In the genomic region with DNA sequence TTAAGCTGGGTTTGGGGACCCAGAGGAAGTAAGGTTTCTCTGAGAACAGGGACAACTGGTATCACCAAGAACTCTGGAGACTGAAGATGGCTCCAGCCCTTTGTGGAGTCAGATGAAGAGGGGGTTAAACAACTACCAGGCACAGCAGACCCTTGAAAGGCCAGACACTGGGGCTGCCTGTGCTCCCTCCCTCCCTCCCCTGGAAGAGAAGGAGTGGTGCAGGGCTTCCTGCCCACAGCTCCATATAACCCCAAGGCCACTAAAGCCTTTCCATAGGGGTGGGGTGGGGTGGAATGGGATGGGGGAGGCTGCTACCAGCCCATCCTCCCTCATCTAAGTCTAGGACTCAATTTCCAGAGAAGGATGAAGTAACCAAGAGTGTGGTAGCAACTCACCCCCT, we compare ENCODE assay signal across 16 cellular contexts.
"Had no signal": no experiment of that assay in that cellular context is flagged by ENCODE, and none has a peak within 500 bp of the region (broad histone marks: within the 10 kb centered on the region; RNA-seq: fewer than 3 reads in every experiment).

No MANE protein-coding gene starts in this region.

- H3K4me1 ChIP-seq: breast epithelium, foreskin keratinocyte, prostate gland had no signal

- H3K27me3 ChIP-seq: breast epithelium, foreskin keratinocyte had no signal

- ATAC-seq: activated CD4-positive, alpha-beta T cell treated with anti-CD3 and anti-CD28 coated beads for 36 hours; foreskin keratinocyte; left lobe of liver; natural killer cell; sciatic nerve had no signal

- H3K27ac Mint-ChIP-seq: activated CD4-positive, alpha-beta memory T cell treated with anti-CD3 and anti-CD28 coated beads, Interleukin-2, amount 10 ng/mL, durations not matched to agents 7 days and 5 days; activated CD4-positive, alpha-beta T cell treated with anti-CD3 and anti-CD28 coated beads for 36 hours; activated naive CD8-positive, alpha-beta T cell treated with anti-CD3 and anti-CD28 coated beads, Interleukin-2, amount 10 ng/mL, durations not matched to agents 7 days and 5 days had no signal

- H3K36me3 ChIP-seq: breast epithelium, prostate gland had no signal

- H3K9me3 ChIP-seq: breast epithelium, prostate gland had no signal

- H3K4me1 Mint-ChIP-seq: activated CD4-positive, alpha-beta T cell treated with anti-CD3 and anti-CD28 coated beads for 36 hours; natural killer cell had no signal

- H3K4me3 Mint-ChIP-seq: activated CD4-positive, alpha-beta memory T cell treated with anti-CD3 and anti-CD28 coated beads, Interleukin-2, amount 10 ng/mL, durations not matched to agents 7 days and 5 days; activated CD4-positive, alpha-beta T cell treated with anti-CD3 and anti-CD28 coated beads for 36 hours; activated naive CD8-positive, alpha-beta T cell treated with anti-CD3 and anti-CD28 coated beads, Interleukin-2, amount 10 ng/mL, durations not matched to agents 7 days and 5 days; natural killer cell had no signal

- H3K4me3 ChIP-seq: breast epithelium, prostate gland had no signal

- H3K9me3 Mint-ChIP-seq: activated CD4-positive, alpha-beta memory T cell treated with anti-CD3 and anti-CD28 coated beads, Interleukin-2, amount 10 ng/mL, durations not matched to agents 7 days and 5 days; activated naive CD8-positive, alpha-beta T cell treated with anti-CD3 and anti-CD28 coated beads, Interleukin-2, amount 10 ng/mL, durations not matched to agents 7 days and 5 days; natural killer cell had no signal

- DNase-seq: activated CD4-positive, alpha-beta T cell treated with anti-CD3 and anti-CD28 coated beads for 36 hours; activated gamma-delta T cell; activated naive CD8-positive, alpha-beta T cell treated with anti-CD3 and anti-CD28 coated beads, Interleukin-2, amount 10 ng/mL, durations not matched to agents 7 days and 5 days; anterior cingulate cortex; foreskin keratinocyte; natural killer cell; occipital lobe; stimulated activated naive CD4-positive, alpha-beta T cell; substantia nigra; T-helper 9 cell; trophoblast cell had no signal

- H3K27ac ChIP-seq: breast epithelium, foreskin keratinocyte, prostate gland had no signal

- H3K36me3 Mint-ChIP-seq: natural killer cell had no signal

- H3K27me3 Mint-ChIP-seq: activated CD4-positive, alpha-beta memory T cell treated with anti-CD3 and anti-CD28 coated beads, Interleukin-2, amount 10 ng/mL, durations not matched to agents 7 days and 5 days; activated CD4-positive, alpha-beta T cell treated with anti-CD3 and anti-CD28 coated beads for 36 hours; activated naive CD8-positive, alpha-beta T cell treated with anti-CD3 and anti-CD28 coated beads, Interleukin-2, amount 10 ng/mL, durations not matched to agents 7 days and 5 days had no signal
